13 cellular contexts compared by ENCODE assay signal in genomic region chr4:101014417-101014816, GRCh38.
DNase-seq lines count a peak whose midpoint lies in the region; ATAC-seq and TF ChIP-seq lines count a peak whose summit lies in the region.
"Had no signal": no experiment of that assay in that cellular context is flagged by ENCODE, and none has a peak within 500 bp of the region (broad histone marks: within the 10 kb centered on the region; RNA-seq: fewer than 3 reads in every experiment).

No MANE protein-coding gene starts in this region.

- no peaks in the 10 kb centered on the region for H3K4me1 Mint-ChIP-seq in mesothelial cell of epicardium

- H3K27me3 Mint-ChIP-seq in mesothelial cell of epicardium (ENCODE audit: low read depth): no peaks in the 10 kb centered on the region

- peaks cover 4% of the 10 kb centered on the region for H3K9me3 Mint-ChIP-seq in mesothelial cell of epicardium

- H3K27ac Mint-ChIP-seq in mesothelial cell of epicardium: no peak overlapping the region

- peak; percentile 53 for ATAC-seq in GM18868 (IDR thresholded peaks at IDR 0.05; ENCODE audit: unreplicated experiment)
- ATAC-seq in GM21576 (IDR thresholded peaks at IDR 0.05; ENCODE audit: unreplicated experiment): peak; percentile 36
- ATAC-seq in HG03139 (IDR thresholded peaks at IDR 0.05; ENCODE audit: unreplicated experiment): peak; percentile 38
- no peak for ATAC-seq in left ventricle myocardium superior

- peak; percentile 29 for DNase-seq in left kidney (ENCODE audit: low read depth, low spot score)
- DNase-seq in left ventricle myocardium superior: no peak
- DNase-seq in mesothelial cell of epicardium (ENCODE audit: low spot score in 2 of 2, unreplicated experiment in 2 of 2): no peak
- DNase-seq in SKM-1 (lab: John Stamatoyannopoulos, UW; ENCODE audit: unreplicated experiment): no peak
- no peak for DNase-seq in NCI-H1092 treated with DMSO at 0.1 percent for 48 hours (lab: John Stamatoyannopoulos, UW)
- DNase-seq: amygdala; DMS 273 treated with DMSO at 0.1 percent for 48 hours; KG1; NCI-H2227 treated with DMSO at 0.1 percent for 48 hours; stimulated activated CD4-positive, alpha-beta T cell treated with anti-CD3 and anti-CD28 coated beads, Interleukin-2, amount 100 ng/mL, for 48 hours had no signal

- TF ChIP-seq CTCF in mesothelial cell of epicardium (IDR thresholded peaks at IDR 0.05; ENCODE audit: unreplicated experiment): no peak

- intact Hi-C loops in left ventricle myocardium superior (cut with micrococcal nuclease): no loop called here

- no peak overlapping the region for H3K4me3 Mint-ChIP-seq in mesothelial cell of epicardium

- no peaks in the 10 kb centered on the region for H3K36me3 Mint-ChIP-seq in mesothelial cell of epicardium
